Comparison of ENCODE assay signal across 14 cellular contexts in the genomic region with DNA sequence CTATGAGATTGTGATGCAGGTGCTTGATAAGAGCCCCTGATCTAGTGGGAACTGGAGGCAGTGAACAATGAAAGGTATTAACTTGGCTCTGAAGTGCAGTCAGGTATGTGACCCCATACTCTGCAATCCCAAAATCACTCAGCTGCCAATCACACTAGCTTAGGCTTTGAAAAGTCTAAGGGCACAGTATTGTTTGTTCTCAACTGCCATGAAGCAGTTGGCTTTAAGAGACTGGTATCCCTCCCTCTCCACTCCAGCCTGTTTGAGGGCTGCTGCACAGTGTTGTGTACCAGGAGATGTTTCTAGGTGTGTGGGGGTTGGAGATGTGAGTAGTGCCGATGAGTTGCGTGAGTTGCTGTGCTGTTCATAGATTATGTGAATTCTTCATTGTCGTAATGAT. TPM values are rescaled to one million over a fixed set of nuclear protein-coding genes. Genes with fewer than 3 reads are reported as not detected.
DNase-seq lines count a peak whose midpoint lies in the region; ATAC-seq, FAIRE-seq and TF ChIP-seq lines count a peak whose summit lies in the region.
"Had no signal": no experiment of that assay in that cellular context is flagged by ENCODE, and none has a peak within 500 bp of the region (broad histone marks: within the 10 kb centered on the region; RNA-seq: fewer than 3 reads in every experiment).

No MANE protein-coding gene starts in this region.

- no peak overlapping the region for H2AFZ ChIP-seq in astrocyte (ENCODE audit: low read depth, low read length)

- H3K27me3 ChIP-seq in astrocyte (ENCODE audit: insufficient read depth, low read length) (peaks cover 29% of the 10 kb centered on the region), tibial artery (no peaks in the 10 kb centered on the region)

- H3K4me3 ChIP-seq in astrocyte (ENCODE audit: insufficient read depth, low read depth, low read length) (no peak overlapping the region), tibial artery (peak overlapping the region; percentile 89 to 99)

- TF ChIP-seq CTCF in astrocyte (IDR thresholded peaks at IDR 0.05; ENCODE audit: insufficient read depth, low read depth, low read length) (no peak), mesothelial cell of epicardium (IDR thresholded peaks at IDR 0.05; ENCODE audit: unreplicated experiment) (no peak), tibial artery (IDR thresholded peaks at IDR 0.05) (no peak)

- H3K27ac ChIP-seq in astrocyte (ENCODE audit: low read depth, low read length) (no peak overlapping the region), tibial artery (peak overlapping the region; percentile 99)

- peaks cover 73% of the 10 kb centered on the region for H3K4me1 Mint-ChIP-seq in activated naive CD8-positive, alpha-beta T cell (ENCODE audit: low read depth)
- peaks cover 56% of the 10 kb centered on the region for H3K4me1 Mint-ChIP-seq in activated naive CD8-positive, alpha-beta T cell treated with anti-CD3 and anti-CD28 coated beads, Interleukin-2, amount 50 U/mL, for 24 hours
- peaks cover 48% of the 10 kb centered on the region for H3K4me1 Mint-ChIP-seq in astrocyte (ENCODE audit: low read depth, unreplicated experiment)
- H3K4me1 Mint-ChIP-seq in mesothelial cell of epicardium, result peaks cover 43% of the 10 kb centered on the region

- H3K9me3 Mint-ChIP-seq in activated naive CD8-positive, alpha-beta T cell (ENCODE audit: low read depth), result no peaks in the 10 kb centered on the region
- H3K9me3 Mint-ChIP-seq in activated naive CD8-positive, alpha-beta T cell treated with anti-CD3 and anti-CD28 coated beads, Interleukin-2, amount 50 U/mL, for 24 hours, result no peaks in the 10 kb centered on the region
- H3K9me3 Mint-ChIP-seq in astrocyte (ENCODE audit: unreplicated experiment), result no peaks in the 10 kb centered on the region
- H3K9me3 Mint-ChIP-seq in mesothelial cell of epicardium, result no peaks in the 10 kb centered on the region

- H3K79me2 ChIP-seq in astrocyte (ENCODE audit: insufficient read depth, low read length), result peaks cover 8% of the 10 kb centered on the region

- no peak for DNase-seq in activated naive CD8-positive, alpha-beta T cell treated with anti-CD3 and anti-CD28 coated beads, Interleukin-2, amount 50 U/mL, for 24 hours
- DNase-seq in astrocyte (ENCODE audit: low read depth) (no peak), mesothelial cell of epicardium (ENCODE audit: low spot score in 2 of 2, unreplicated experiment in 2 of 2) (no peak), tibial artery (no peak), NCI-H1048 (lab: John Stamatoyannopoulos, UW) (no peak), NCI-H1930 (lab: John Stamatoyannopoulos, UW) (no peak), dedifferentiated amniotic fluid mesenchymal stem cell (ENCODE audit: extremely low spot score) (no peak)
- DNase-seq: activated CD4-positive, CD25-positive, alpha-beta regulatory T cell; erythroblast; NCI-H1436 treated with DMSO at 0.1 percent for 48 hours; retina had no signal

- no peaks in the 10 kb centered on the region for H3K36me3 ChIP-seq in astrocyte (ENCODE audit: insufficient read depth, low read length)
- no peaks in the 10 kb centered on the region for H3K36me3 ChIP-seq in tibial artery

- peaks cover 14% of the 10 kb centered on the region for H3K4me1 ChIP-seq in astrocyte (ENCODE audit: insufficient read depth, low read length)
- H3K4me1 ChIP-seq in tibial artery, result peaks cover 0 to 79% (median 66%) of the 10 kb centered on the region in 4 donors

- no peaks in the 10 kb centered on the region for H3K27me3 Mint-ChIP-seq in activated naive CD8-positive, alpha-beta T cell
- H3K27me3 Mint-ChIP-seq in activated naive CD8-positive, alpha-beta T cell treated with anti-CD3 and anti-CD28 coated beads, Interleukin-2, amount 50 U/mL, for 24 hours, result no peaks in the 10 kb centered on the region
- H3K27me3 Mint-ChIP-seq in astrocyte (ENCODE audit: low read depth, unreplicated experiment) (no peaks in the 10 kb centered on the region), mesothelial cell of epicardium (ENCODE audit: low read depth) (no peaks in the 10 kb centered on the region)

- no peak overlapping the region for H3K9ac ChIP-seq in astrocyte (ENCODE audit: low read length)

- intact Hi-C loops in tibial artery (cut with DNase I; ENCODE audit: low total_unique reads), result no loop called here

- FAIRE-seq in astrocyte (lab: Jason Lieb, UNC), result no peak
- FAIRE-seq: islet of Langerhans had no signal

- H3K9me3 ChIP-seq in astrocyte (ENCODE audit: insufficient read depth, low read depth, low read length), result no peaks in the 10 kb centered on the region
- H3K9me3 ChIP-seq in tibial artery, result no peaks in the 10 kb centered on the region

- H3K4me2 ChIP-seq in astrocyte (ENCODE audit: low read length), result no peak overlapping the region

- peak overlapping the region; percentile 93 for H3K4me3 Mint-ChIP-seq in activated naive CD8-positive, alpha-beta T cell
- H3K4me3 Mint-ChIP-seq in activated naive CD8-positive, alpha-beta T cell treated with anti-CD3 and anti-CD28 coated beads, Interleukin-2, amount 50 U/mL, for 24 hours, result no peak overlapping the region
- H3K4me3 Mint-ChIP-seq in astrocyte (ENCODE audit: unreplicated experiment), result peak overlapping the region; percentile 95
- H3K4me3 Mint-ChIP-seq in mesothelial cell of epicardium, result peak overlapping the region; percentile 88

- peaks cover 3% of the 10 kb centered on the region for H3K36me3 Mint-ChIP-seq in activated naive CD8-positive, alpha-beta T cell
- no peaks in the 10 kb centered on the region for H3K36me3 Mint-ChIP-seq in activated naive CD8-positive, alpha-beta T cell treated with anti-CD3 and anti-CD28 coated beads, Interleukin-2, amount 50 U/mL, for 24 hours (ENCODE audit: low read depth)
- no peaks in the 10 kb centered on the region for H3K36me3 Mint-ChIP-seq in astrocyte (ENCODE audit: low read depth, unreplicated experiment)
- no peaks in the 10 kb centered on the region for H3K36me3 Mint-ChIP-seq in mesothelial cell of epicardium

- peak overlapping the region; percentile 2 for H3K27ac Mint-ChIP-seq in activated naive CD8-positive, alpha-beta T cell
- no peak overlapping the region for H3K27ac Mint-ChIP-seq in activated naive CD8-positive, alpha-beta T cell treated with anti-CD3 and anti-CD28 coated beads, Interleukin-2, amount 50 U/mL, for 24 hours
- H3K27ac Mint-ChIP-seq in astrocyte (ENCODE audit: unreplicated experiment) (peak overlapping the region; percentile 66), mesothelial cell of epicardium (no peak overlapping the region)

- ATAC-seq in activated naive CD8-positive, alpha-beta T cell treated with anti-CD3 and anti-CD28 coated beads, Interleukin-2, amount 50 U/mL, for 24 hours, result no peak
- ATAC-seq: Panc1 had no signal

- peaks cover 49% of the 10 kb centered on the region for H4K20me1 ChIP-seq in astrocyte (ENCODE audit: insufficient read depth, low read length)

RNA-seq across cellular contexts. Expression of a gene that starts 2.4 kb away (rescaled TPM):
- total RNA-seq in astrocyte, result 36.2 and 41.1 TPM in 2 replicates
- total RNA-seq in mesothelial cell of epicardium, result 7.5 to 9.9 TPM (median 8.7 TPM) in 3 replicates

Comparison
In these comparisons a context has a peak if more than half of its experiments do, and no peak if none do; other contexts are left out.
1. H3K27ac Mint-ChIP-seq: peak in activated naive CD8-positive, alpha-beta T cell (single experiment) and astrocyte (single experiment); none in activated naive CD8-positive, alpha-beta T cell treated with anti-CD3 and anti-CD28 coated beads, Interleukin-2, amount 50 U/mL, for 24 hours (single experiment) and mesothelial cell of epicardium (single experiment).